1 cellular context compared by ENCODE assay signal in the genomic region with DNA sequence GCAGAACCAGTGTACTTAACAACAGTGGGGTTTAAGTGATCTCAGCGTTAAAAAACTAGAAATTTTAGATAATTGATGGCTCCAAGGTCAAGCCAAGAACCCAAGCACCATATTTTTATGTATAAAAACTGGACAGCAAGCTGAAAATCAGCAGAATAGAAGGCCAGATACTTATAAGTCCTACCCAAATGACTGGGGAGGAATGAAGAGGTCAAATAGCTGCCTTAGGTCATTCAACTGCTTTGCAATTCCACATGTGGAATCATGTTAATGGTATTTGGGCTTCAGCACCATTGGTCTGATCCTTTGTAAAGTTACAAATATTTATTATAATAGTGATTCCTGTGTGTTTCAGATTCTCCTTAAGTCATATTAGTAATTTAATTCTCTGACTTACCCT.
TF ChIP-seq lines count a peak whose summit lies in the region.

No MANE protein-coding gene starts in this region.

TF ChIP-seq in IMR-90, 13 proteins besides CTCF, POLR2A, EP300 and RAD21 (continued from another document):
- TF ChIP-seq RFX5 (IDR thresholded peaks at IDR 0.05; ENCODE audit: low read depth, low read length) = no peak
